Comparison of ENCODE assay signal across 1 cellular context in the genomic region with DNA sequence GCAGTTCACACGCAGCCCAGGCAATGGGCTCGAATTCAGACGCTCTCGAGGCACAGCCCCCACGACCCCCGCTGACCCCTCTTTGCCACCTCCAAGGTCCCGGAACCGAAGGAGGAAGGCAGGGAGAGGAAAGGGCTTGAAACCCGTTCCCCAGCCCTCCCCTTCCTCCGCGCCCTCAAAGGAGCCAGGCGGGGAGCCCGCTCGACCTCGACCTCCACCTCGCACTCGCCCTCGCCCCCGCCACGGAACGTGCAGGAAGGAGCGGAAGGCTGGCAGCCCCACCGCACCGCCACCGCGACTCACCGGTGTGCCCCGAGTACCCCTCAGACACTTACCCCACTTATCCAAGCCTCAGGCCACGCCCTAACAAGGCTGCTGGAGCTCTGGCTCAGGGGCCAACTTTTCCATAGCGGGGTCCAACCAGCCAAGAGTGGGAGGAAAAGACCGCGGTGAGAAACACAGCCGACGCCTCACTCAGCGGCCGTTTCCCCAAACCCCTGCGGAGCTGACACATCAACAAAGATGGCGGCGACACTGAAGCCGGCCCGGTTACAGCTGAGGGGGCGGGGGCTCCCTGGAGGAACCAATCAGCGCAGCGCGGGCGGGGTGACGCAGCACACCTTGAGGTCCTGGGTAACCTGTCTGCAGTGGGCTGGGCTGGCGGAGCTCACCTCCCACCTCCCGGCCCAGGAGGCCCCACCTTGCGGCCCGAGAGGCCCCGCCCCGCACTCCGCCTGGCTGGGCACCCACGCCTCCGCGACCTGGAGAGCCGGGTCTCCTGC.
A peak's percentile ranks its signal among the peaks of the same experiment; 100 is the strongest.
TF ChIP-seq lines count a peak whose summit lies in the region.

CCDC186 (minus strand) TSS at position 524 of the 782 bp plus-strand sequence. CDS start 10,935 bp downstream, outside the sequence.

TF ChIP-seq in WTC11, 78 proteins besides CTCF, POLR2A, EP300 and RAD21 (continued from another document):
- TF ChIP-seq USF2 (CRISPR knock-in tag; IDR thresholded peaks at IDR 0.05) (0 out of 2 replicates have a peak, but pooled peaks have one; percentile 18), ZNF281 (CRISPR knock-in tag; IDR thresholded peaks at IDR 0.05) (no peak), FOXP1 (CRISPR knock-in tag; IDR thresholded peaks at IDR 0.05; ENCODE audit: borderline replicate concordance) (peak; percentile 72; the same call in 1 of the 2 replicates), CREM (CRISPR knock-in tag; IDR thresholded peaks at IDR 0.05) (peak; percentile 85), MAX (CRISPR knock-in tag; IDR thresholded peaks at IDR 0.05) (peak; percentile 48; the same call in 1 of the 2 replicates), AFF4 (CRISPR knock-in tag; IDR thresholded peaks at IDR 0.05; ENCODE audit: borderline replicate concordance) (peak; percentile 49; the same call in 1 of the 2 replicates), KAT7 (CRISPR knock-in tag; IDR thresholded peaks at IDR 0.05; ENCODE audit: borderline replicate concordance) (no peak), ZNF671 (CRISPR knock-in tag; IDR thresholded peaks at IDR 0.05) (no peak), MYBL2 (CRISPR knock-in tag; IDR thresholded peaks at IDR 0.05) (no peak), PRDM15 (CRISPR knock-in tag; IDR thresholded peaks at IDR 0.05) (0 out of 2 replicates have a peak, but pooled peaks have one; percentile 19), HMGXB4 (CRISPR knock-in tag; IDR thresholded peaks at IDR 0.05) (peak; percentile 62), E2F5 (CRISPR knock-in tag; IDR thresholded peaks at IDR 0.05) (0 out of 2 replicates have a peak, but pooled peaks have one; percentile 26), ZNF232 (CRISPR knock-in tag; IDR thresholded peaks at IDR 0.05) (peak; percentile 68), ELF4 (CRISPR knock-in tag; IDR thresholded peaks at IDR 0.05; ENCODE audit: low read depth) (no peak), ZNF317 (CRISPR knock-in tag; IDR thresholded peaks at IDR 0.05; ENCODE audit: borderline replicate concordance, low read depth) (no peak), SP1 (CRISPR knock-in tag; conservative IDR thresholded peaks at IDR 0.05) (peak; percentile 84), RELA (CRISPR knock-in tag; IDR thresholded peaks at IDR 0.05; ENCODE audit: borderline replicate concordance) (peak; percentile 76; the same call in 1 of the 2 replicates), USF1 (CRISPR knock-in tag; IDR thresholded peaks at IDR 0.05) (0 out of 2 replicates have a peak, but pooled peaks have one; percentile 28), HMGA2 (CRISPR knock-in tag; IDR thresholded peaks at IDR 0.05) (no peak)
- TF ChIP-seq, protein P1, sequence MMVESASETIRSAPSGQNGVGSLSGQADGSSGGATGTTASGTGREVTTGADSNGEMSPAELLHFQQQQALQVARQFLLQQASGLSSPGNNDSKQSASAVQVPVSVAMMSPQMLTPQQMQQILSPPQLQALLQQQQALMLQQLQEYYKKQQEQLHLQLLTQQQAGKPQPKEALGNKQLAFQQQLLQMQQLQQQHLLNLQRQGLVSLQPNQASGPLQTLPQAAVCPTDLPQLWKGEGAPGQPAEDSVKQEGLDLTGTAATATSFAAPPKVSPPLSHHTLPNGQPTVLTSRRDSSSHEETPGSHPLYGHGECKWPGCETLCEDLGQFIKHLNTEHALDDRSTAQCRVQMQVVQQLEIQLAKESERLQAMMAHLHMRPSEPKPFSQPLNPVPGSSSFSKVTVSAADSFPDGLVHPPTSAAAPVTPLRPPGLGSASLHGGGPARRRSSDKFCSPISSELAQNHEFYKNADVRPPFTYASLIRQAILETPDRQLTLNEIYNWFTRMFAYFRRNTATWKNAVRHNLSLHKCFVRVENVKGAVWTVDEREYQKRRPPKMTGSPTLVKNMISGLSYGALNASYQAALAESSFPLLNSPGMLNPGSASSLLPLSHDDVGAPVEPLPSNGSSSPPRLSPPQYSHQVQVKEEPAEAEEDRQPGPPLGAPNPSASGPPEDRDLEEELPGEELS (CRISPR knock-in tag; IDR thresholded peaks at IDR 0.05): peak; percentile 64; the same call in 1 of the 2 replicates
- TF ChIP-seq, protein P2, sequence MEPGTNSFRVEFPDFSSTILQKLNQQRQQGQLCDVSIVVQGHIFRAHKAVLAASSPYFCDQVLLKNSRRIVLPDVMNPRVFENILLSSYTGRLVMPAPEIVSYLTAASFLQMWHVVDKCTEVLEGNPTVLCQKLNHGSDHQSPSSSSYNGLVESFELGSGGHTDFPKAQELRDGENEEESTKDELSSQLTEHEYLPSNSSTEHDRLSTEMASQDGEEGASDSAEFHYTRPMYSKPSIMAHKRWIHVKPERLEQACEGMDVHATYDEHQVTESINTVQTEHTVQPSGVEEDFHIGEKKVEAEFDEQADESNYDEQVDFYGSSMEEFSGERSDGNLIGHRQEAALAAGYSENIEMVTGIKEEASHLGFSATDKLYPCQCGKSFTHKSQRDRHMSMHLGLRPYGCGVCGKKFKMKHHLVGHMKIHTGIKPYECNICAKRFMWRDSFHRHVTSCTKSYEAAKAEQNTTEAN (CRISPR knock-in tag; IDR thresholded peaks at IDR 0.05): 0 out of 2 replicates have a peak, but pooled peaks have one; percentile 61
- TF ChIP-seq, protein P3, sequence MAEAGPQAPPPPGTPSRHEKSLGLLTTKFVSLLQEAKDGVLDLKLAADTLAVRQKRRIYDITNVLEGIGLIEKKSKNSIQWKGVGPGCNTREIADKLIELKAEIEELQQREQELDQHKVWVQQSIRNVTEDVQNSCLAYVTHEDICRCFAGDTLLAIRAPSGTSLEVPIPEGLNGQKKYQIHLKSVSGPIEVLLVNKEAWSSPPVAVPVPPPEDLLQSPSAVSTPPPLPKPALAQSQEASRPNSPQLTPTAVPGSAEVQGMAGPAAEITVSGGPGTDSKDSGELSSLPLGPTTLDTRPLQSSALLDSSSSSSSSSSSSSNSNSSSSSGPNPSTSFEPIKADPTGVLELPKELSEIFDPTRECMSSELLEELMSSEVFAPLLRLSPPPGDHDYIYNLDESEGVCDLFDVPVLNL (CRISPR knock-in tag; IDR thresholded peaks at IDR 0.05; ENCODE audit: borderline replicate concordance, low read depth): no peak
